10 cellular contexts compared by ENCODE assay signal in the genomic region with DNA sequence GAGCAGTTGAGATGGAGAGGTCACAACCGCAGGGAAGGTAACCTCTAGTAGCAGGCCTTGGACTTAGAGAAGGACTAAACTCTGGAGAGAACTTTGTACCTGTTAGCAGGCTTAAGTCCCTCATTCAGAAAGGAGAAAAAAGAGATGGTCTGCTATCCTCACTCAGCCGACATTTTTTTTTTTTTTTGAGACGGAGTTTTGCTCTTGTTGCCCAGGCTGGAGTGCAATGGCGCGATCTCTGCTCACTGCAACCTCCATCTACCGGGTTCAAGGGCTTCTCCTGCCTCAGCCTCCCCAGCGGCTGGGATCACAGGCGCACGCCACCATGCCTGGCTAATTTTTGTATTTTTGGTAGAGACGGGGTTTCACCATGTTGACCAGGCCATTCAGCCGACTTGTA. TPM values are rescaled to one million over a fixed set of nuclear protein-coding genes. Genes with fewer than 3 reads are reported as not detected.
A peak's percentile ranks its signal among the peaks of the same experiment; 100 is the strongest.
DNase-seq lines count a peak whose midpoint lies in the region; ATAC-seq and TF ChIP-seq lines count a peak whose summit lies in the region.
"Not testable (repeated sequence)": the region's sequence is repeated elsewhere in the genome, so short reads cannot be mapped to it uniquely, and the experiment has no call there.
"Had no signal": no experiment of that assay in that cellular context is flagged by ENCODE, and none has a peak within 500 bp of the region (broad histone marks: within the 10 kb centered on the region; RNA-seq: fewer than 3 reads in every experiment).

No MANE protein-coding gene starts in this region.

- not testable (repeated sequence) for ATAC-seq in CD4-positive, alpha-beta T cell (ENCODE audit: poor library complexity)

- TF ChIP-seq CTCF in CD4-positive, alpha-beta T cell (IDR thresholded peaks at IDR 0.05); coronary artery (IDR thresholded peaks at IDR 0.05); hepatocyte (IDR thresholded peaks at IDR 0.05; ENCODE audit: poor library complexity); nephron (IDR thresholded peaks at IDR 0.05; ENCODE audit: unreplicated experiment in 3 of 3): not testable (repeated sequence)

- intact Hi-C loops in CD4-positive, alpha-beta T cell (cut with DNase I, micrococcal nuclease): loop anchor here (2.0 to 10.0 kb wide), 8 partner anchors 71 to 1117 kb away; a partner anchor contains a TSS
- intact Hi-C loops in activated T-helper 2 cell treated with anti-CD3 and anti-CD28 coated beads, Interferon-gamma antibody, Interleukin-2, Interleukin-4, amounts not matched to agents 10 μg/mL and 5 μg/mL and 100 μg/mL, durations not matched to agents 14 hours and 24 hours and 36 hours (cut with micrococcal nuclease): loop anchor here (2.0 to 10.0 kb wide), 4 partner anchors 79 to 311 kb away; a partner anchor contains a TSS

- POLR2A ChIA-PET in CD4-positive, alpha-beta T cell (lab: Charles Lee): interaction anchor here (0.8 kb wide), 1 partner anchor 71 kb away, joined by 3 read pairs; no protein-coding TSS in a partner anchor

- H3K36me3 ChIP-seq in HUES48 (ENCODE audit: control insufficient read depth, insufficient read depth, low read length) (peaks cover 39% of the 10 kb centered on the region), SK-N-MC (ENCODE audit: insufficient read depth, low read length) (peaks cover 39% of the 10 kb centered on the region)
- not testable (repeated sequence) for H3K36me3 ChIP-seq in hepatocyte (replicated peaks; ENCODE audit: insufficient read depth, low read depth); stomach smooth muscle (ENCODE audit: control insufficient read depth in 2 of 2, insufficient read depth in 2 of 2, low read length in 2 of 2)

- 93% methylated on average over 11 of the region's 11 CpGs for WGBS in hepatocyte (ENCODE audit: low lambda C conversion rate, missing lambda C conversion rate)

- H3K36me3 Mint-ChIP-seq in CD4-positive, alpha-beta T cell (ENCODE audit: low read depth): peaks cover 46% of the 10 kb centered on the region
- peaks cover 50% of the 10 kb centered on the region for H3K36me3 Mint-ChIP-seq in activated T-helper 2 cell treated with anti-CD3 and anti-CD28 coated beads, Interferon-gamma antibody, Interleukin-2, Interleukin-4, amounts not matched to agents 10 μg/mL and 5 μg/mL and 100 μg/mL, durations not matched to agents 14 hours and 24 hours and 36 hours (ENCODE audit: low read depth)
- H3K36me3 Mint-ChIP-seq in nephron (ENCODE audit: low read depth): peaks cover 19% of the 10 kb centered on the region

- not testable (repeated sequence) for H3K27me3 ChIP-seq in CD4-positive, alpha-beta T cell (ENCODE audit: control insufficient read depth, insufficient read depth, low read length); HUES48 (ENCODE audit: control insufficient read depth, insufficient read depth, low read length); hepatocyte; stomach smooth muscle (ENCODE audit: control insufficient read depth in 1 of 2, insufficient read depth in 2 of 2, low read length in 2 of 2)

- DNase-seq in CD4-positive, alpha-beta T cell; SK-N-MC (ENCODE audit: low read depth, low spot score); activated T-helper 2 cell treated with anti-CD3 and anti-CD28 coated beads, Interferon-gamma antibody, Interleukin-2, Interleukin-4, amounts not matched to agents 10 μg/mL and 5 μg/mL and 100 μg/mL, durations not matched to agents 14 hours and 24 hours and 36 hours (ENCODE audit: low spot score); coronary artery (ENCODE audit: low spot score); hepatocyte (ENCODE audit: low spot score): not testable (repeated sequence)

- not testable (repeated sequence) for H3K27ac ChIP-seq in CD4-positive, alpha-beta T cell (ENCODE audit: low read depth, low read length); HUES48 (ENCODE audit: low read depth, low read length); SK-N-MC; coronary artery; hepatocyte; stomach smooth muscle (ENCODE audit: low read length)

- peak overlapping the region; percentile 87 for H3K4me2 ChIP-seq in hepatocyte

- H3K9me3 Mint-ChIP-seq in CD4-positive, alpha-beta T cell; activated T-helper 2 cell treated with anti-CD3 and anti-CD28 coated beads, Interferon-gamma antibody, Interleukin-2, Interleukin-4, amounts not matched to agents 10 μg/mL and 5 μg/mL and 100 μg/mL, durations not matched to agents 14 hours and 24 hours and 36 hours; nephron: not testable (repeated sequence)

- peaks cover 89% of the 10 kb centered on the region for H3K79me2 ChIP-seq in hepatocyte

- not testable (repeated sequence) for H4K20me1 ChIP-seq in hepatocyte (ENCODE audit: insufficient read depth, poor library complexity, severe bottlenecking)

- CTCF ChIA-PET in CD4-positive, alpha-beta T cell (lab: Charles Lee): not testable (repeated sequence)

- peak overlapping the region; percentile 95; the same call in 1 of the 2 replicates for H3K4me3 ChIP-seq in HUES48 (ENCODE audit: low read depth, low read length)
- H3K4me3 ChIP-seq in SK-N-MC: peak overlapping the region; percentile 84
- H3K4me3 ChIP-seq in coronary artery: peak overlapping the region; percentile 81
- H3K4me3 ChIP-seq in hepatocyte: not testable (repeated sequence)
- peak overlapping the region; percentile 47 to 84 for H3K4me3 ChIP-seq in stomach smooth muscle (ENCODE audit: low read length in 2 of 2)

- H3K4me1 ChIP-seq in HUES48 (ENCODE audit: control insufficient read depth, insufficient read depth, low read length): peaks cover 11% of the 10 kb centered on the region; the same call in 1 of the 2 replicates
- H3K4me1 ChIP-seq in hepatocyte (ENCODE audit: insufficient read depth): peaks cover 19% of the 10 kb centered on the region
- H3K4me1 ChIP-seq in stomach smooth muscle (ENCODE audit: control insufficient read depth, insufficient read depth, low read length): peaks cover 19% of the 10 kb centered on the region

- H2AFZ ChIP-seq in hepatocyte: not testable (repeated sequence)

- H3K4me3 Mint-ChIP-seq in CD4-positive, alpha-beta T cell: peak overlapping the region; percentile 94
- H3K4me3 Mint-ChIP-seq in activated T-helper 2 cell treated with anti-CD3 and anti-CD28 coated beads, Interferon-gamma antibody, Interleukin-2, Interleukin-4, amounts not matched to agents 10 μg/mL and 5 μg/mL and 100 μg/mL, durations not matched to agents 14 hours and 24 hours and 36 hours (ENCODE audit: low read depth): peak overlapping the region; percentile 92
- peak overlapping the region; percentile 97 to 99 (median 98) for H3K4me3 Mint-ChIP-seq in nephron

- H3K4me1 Mint-ChIP-seq in CD4-positive, alpha-beta T cell (ENCODE audit: low read depth): peaks cover 75% of the 10 kb centered on the region
- H3K4me1 Mint-ChIP-seq in activated T-helper 2 cell treated with anti-CD3 and anti-CD28 coated beads, Interferon-gamma antibody, Interleukin-2, Interleukin-4, amounts not matched to agents 10 μg/mL and 5 μg/mL and 100 μg/mL, durations not matched to agents 14 hours and 24 hours and 36 hours (ENCODE audit: low read depth): peaks cover 59% of the 10 kb centered on the region
- peaks cover 58% of the 10 kb centered on the region for H3K4me1 Mint-ChIP-seq in nephron

- H3K27me3 Mint-ChIP-seq in CD4-positive, alpha-beta T cell; activated T-helper 2 cell treated with anti-CD3 and anti-CD28 coated beads, Interferon-gamma antibody, Interleukin-2, Interleukin-4, amounts not matched to agents 10 μg/mL and 5 μg/mL and 100 μg/mL, durations not matched to agents 14 hours and 24 hours and 36 hours (ENCODE audit: low read depth); nephron (ENCODE audit: low read depth): not testable (repeated sequence)

- H3K9me3 ChIP-seq in CD4-positive, alpha-beta T cell (ENCODE audit: control insufficient read depth, low read length); HUES48 (ENCODE audit: control insufficient read depth, insufficient read depth, low read length); SK-N-MC (ENCODE audit: low read depth, low read length); hepatocyte (ENCODE audit: low read depth); stomach smooth muscle (ENCODE audit: control insufficient read depth in 2 of 2, low read length in 2 of 2): not testable (repeated sequence)

- not testable (repeated sequence) for H3K9me2 ChIP-seq in hepatocyte (replicated peaks; ENCODE audit: insufficient read depth)

- H3K27ac Mint-ChIP-seq in CD4-positive, alpha-beta T cell: peak overlapping the region; percentile 99
- H3K27ac Mint-ChIP-seq in activated T-helper 2 cell treated with anti-CD3 and anti-CD28 coated beads, Interferon-gamma antibody, Interleukin-2, Interleukin-4, amounts not matched to agents 10 μg/mL and 5 μg/mL and 100 μg/mL, durations not matched to agents 14 hours and 24 hours and 36 hours: peak overlapping the region; percentile 56
- peak overlapping the region in 2 of 3 experiments; percentile 26 to 100 for H3K27ac Mint-ChIP-seq in nephron

- H3K9ac ChIP-seq in HUES48 (ENCODE audit: low read depth, low read length); stomach smooth muscle (ENCODE audit: low read length in 2 of 2): not testable (repeated sequence)
- peak overlapping the region; percentile 89 for H3K9ac ChIP-seq in SK-N-MC (ENCODE audit: insufficient read length)

RNA-seq across cellular contexts. Expression of a gene that starts 1.5 kb away (rescaled TPM):
- 10 to 100 TPM; 15.1 to 17.7 TPM for total RNA-seq in CD4-positive, alpha-beta T cell
- total RNA-seq in activated T-helper 2 cell treated with anti-CD3 and anti-CD28 coated beads, Interferon-gamma antibody, Interleukin-2, Interleukin-4, amounts not matched to agents 10 μg/mL and 5 μg/mL and 100 μg/mL, durations not matched to agents 14 hours and 24 hours and 36 hours: 51.4 and 54.3 TPM in 2 replicates
- 66.2 and 68.2 TPM in 2 replicates for total RNA-seq in hepatocyte
- polyA plus RNA-seq in hepatocyte: 25.3 and 33.8 TPM in 2 replicates

RNA-seq across cellular contexts. Expression of a gene that starts 1.9 kb away (rescaled TPM):
- total RNA-seq in CD4-positive, alpha-beta T cell: 1 to 10 TPM; 8.8 to 9.3 TPM
- total RNA-seq in activated T-helper 2 cell treated with anti-CD3 and anti-CD28 coated beads, Interferon-gamma antibody, Interleukin-2, Interleukin-4, amounts not matched to agents 10 μg/mL and 5 μg/mL and 100 μg/mL, durations not matched to agents 14 hours and 24 hours and 36 hours: 33.3 and 34.2 TPM in 2 replicates
- total RNA-seq in hepatocyte: 18.0 and 24.7 TPM in 2 replicates
- 9.3 and 10.3 TPM in 2 replicates for polyA plus RNA-seq in hepatocyte

RNA-seq across cellular contexts. Expression of a gene that starts 57.8 kb away (rescaled TPM):
- not detected for total RNA-seq in CD4-positive, alpha-beta T cell
- total RNA-seq in activated T-helper 2 cell treated with anti-CD3 and anti-CD28 coated beads, Interferon-gamma antibody, Interleukin-2, Interleukin-4, amounts not matched to agents 10 μg/mL and 5 μg/mL and 100 μg/mL, durations not matched to agents 14 hours and 24 hours and 36 hours: not detected in 2 replicates
- total RNA-seq in hepatocyte: 153 and 175 TPM in 2 replicates
- polyA plus RNA-seq in hepatocyte: 2,093 and 2,553 TPM in 2 replicates
- total RNA-seq: RPMI7951; T-helper 1 cell treated with Interleukin-12 subunit alpha and Interleukin-12 subunit beta and Interleukin-4 antibody, amounts not matched to agents 30 ng/mL and 1 ng/mL, for 36 hours had no signal

Comparison
In these comparisons a context has a peak if more than half of its experiments do, and no peak if none do; other contexts are left out.
1. RNA of a gene that starts 57.8 kb away (total RNA-seq): 153 to 175 TPM in hepatocyte; not detected in CD4-positive, alpha-beta T cell and not detected in activated T-helper 2 cell treated with anti-CD3 and anti-CD28 coated beads, Interferon-gamma antibody, Interleukin-2, Interleukin-4, amounts not matched to agents 10 μg/mL and 5 μg/mL and 100 μg/mL, durations not matched to agents 14 hours and 24 hours and 36 hours; every median in the first group is over 100 times any median in the second.
2. Peak in every context shown above with its lines, with median percentiles within 50 percentile points of each other: H3K27ac Mint-ChIP-seq and H3K4me3 Mint-ChIP-seq.